In the genomic region with DNA sequence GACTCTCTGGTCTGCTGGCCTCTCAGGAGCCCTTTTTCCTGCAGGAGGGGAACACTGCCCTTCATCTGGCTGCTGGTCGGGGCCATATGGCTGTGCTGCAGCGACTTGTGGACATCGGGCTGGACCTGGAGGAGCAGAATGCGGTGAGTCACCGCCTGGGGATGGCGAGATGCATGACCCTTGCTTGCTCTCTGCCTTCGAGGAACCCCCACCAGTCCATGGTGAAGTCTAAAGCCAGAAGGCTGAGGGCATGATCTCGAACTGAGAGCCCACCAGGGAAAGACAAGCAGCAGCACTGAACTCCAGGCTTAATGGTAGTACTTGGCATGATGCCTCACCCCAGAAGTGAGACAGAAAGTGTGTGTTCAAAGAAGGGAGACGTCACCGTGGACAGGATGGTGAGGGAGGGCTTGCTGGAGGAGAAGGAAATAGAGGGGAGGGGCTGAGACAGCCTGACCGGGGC, we compare ENCODE assay signal across 1 cellular context.
TF ChIP-seq lines count a peak whose summit lies in the region.

No MANE protein-coding gene starts in this region.

TF ChIP-seq in GM23338, 12 proteins besides CTCF, POLR2A, EP300 and RAD21 (continued from another document):
- TF ChIP-seq REST (IDR thresholded peaks at IDR 0.05; ENCODE audit: unreplicated experiment) (no peak), EZH2 (IDR thresholded peaks at IDR 0.05; ENCODE audit: low read depth, unreplicated experiment) (no peak), CREB1 (CRISPR knock-in tag; IDR thresholded peaks at IDR 0.05; ENCODE audit: low read depth) (no peak), ZNF331 (CRISPR knock-in tag; IDR thresholded peaks at IDR 0.05; ENCODE audit: low read depth) (no peak), EZH2phosphoT487 (IDR thresholded peaks at IDR 0.05; ENCODE audit: unreplicated experiment) (no peak), JUNB (IDR thresholded peaks at IDR 0.05; ENCODE audit: unreplicated experiment) (no peak), POLR2AphosphoS5 (IDR thresholded peaks at IDR 0.05; ENCODE audit: low read depth) (no peak), ZNF114 (CRISPR knock-in tag; IDR thresholded peaks at IDR 0.05) (no peak)
TF ChIP-seq in GM23338: peak in this region for 0.
